10 cellular contexts compared by ENCODE assay signal in the genomic region with DNA sequence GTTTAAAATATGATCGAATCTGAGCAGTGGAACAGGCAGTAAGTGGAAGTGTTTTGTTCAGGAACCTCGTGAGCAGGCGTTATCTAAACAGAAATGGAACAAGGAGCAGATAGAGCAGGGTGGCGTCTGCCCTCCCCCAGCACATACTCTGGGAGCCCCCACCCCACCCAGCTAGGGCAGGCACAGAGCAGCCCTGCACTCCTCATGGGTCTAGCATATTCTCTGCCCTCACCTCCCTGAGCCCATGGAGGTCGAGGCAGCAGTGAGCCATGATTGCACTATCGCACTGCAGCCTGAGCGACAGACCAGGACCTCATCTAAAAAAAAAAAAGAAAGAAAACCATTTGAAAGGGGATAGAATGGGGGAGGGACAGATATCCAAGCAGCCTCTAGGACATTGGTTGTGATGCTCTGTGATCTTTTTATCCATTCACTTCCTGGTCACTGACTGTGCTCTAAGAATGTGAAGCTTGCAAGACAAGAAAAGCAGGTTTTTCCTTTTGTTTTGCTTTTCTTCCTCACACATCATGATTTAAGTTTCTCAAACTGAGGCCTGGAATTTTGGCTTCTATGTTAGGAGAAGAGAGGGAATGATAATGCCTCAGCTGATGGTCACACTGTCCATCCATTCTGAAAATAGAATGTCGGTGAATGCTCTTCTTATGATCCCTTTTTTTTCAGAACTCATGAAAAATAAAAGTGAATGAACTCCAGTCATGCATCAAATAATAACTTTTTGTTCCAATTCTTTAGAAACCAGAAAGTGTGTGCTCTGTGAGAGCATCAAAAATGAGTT. TPM values are rescaled to one million over a fixed set of nuclear protein-coding genes. Genes with fewer than 3 reads are reported as not detected.
DNase-seq lines count a peak whose midpoint lies in the region; ATAC-seq and TF ChIP-seq lines count a peak whose summit lies in the region.
"Had no signal": no experiment of that assay in that cellular context is flagged by ENCODE, and none has a peak within 500 bp of the region (broad histone marks: within the 10 kb centered on the region; RNA-seq: fewer than 3 reads in every experiment).

No MANE protein-coding gene starts in this region.

- H4K91ac ChIP-seq in H9 (ENCODE audit: insufficient read length, low read depth, low read length), result no peak overlapping the region

- H3K4me2 ChIP-seq in H9 (ENCODE audit: insufficient read depth, insufficient read length, low read length), result peak overlapping the region; percentile 25
- peak overlapping the region; percentile 22 for H3K4me2 ChIP-seq in hepatocyte

- peak overlapping the region; percentile 44 for H3K27ac ChIP-seq in H9 (ENCODE audit: insufficient read length, low read depth, low read length)
- H3K27ac ChIP-seq in VCaP, result peak overlapping the region; percentile 98
- H3K27ac ChIP-seq in hepatocyte, result peak overlapping the region; percentile 90
- H3K27ac ChIP-seq in prostate gland, result peak overlapping the region; percentile 97 to 98
- H3K27ac ChIP-seq: SJSA1 had no signal

- no peak overlapping the region for H3T11ph ChIP-seq in H9 (ENCODE audit: low read length)

- H3K79me1 ChIP-seq in H9 (ENCODE audit: insufficient read depth, low read depth, low read length, poor library complexity, severe bottlenecking), result no peaks in the 10 kb centered on the region

- no peak overlapping the region for H3K4me3 ChIP-seq in hepatocyte
- H3K4me3 ChIP-seq in prostate gland, result peak overlapping the region; percentile 8 to 77
- H3K4me3 ChIP-seq: SJSA1 had no signal

- H2AFZ ChIP-seq in H9 (ENCODE audit: low read length) (no peak overlapping the region), hepatocyte (no peak overlapping the region)

- H2BK15ac ChIP-seq in H9 (ENCODE audit: low read depth, low read length), result no peak overlapping the region

- H3K23ac ChIP-seq in H9 (ENCODE audit: insufficient read length, low read depth, low read length), result no peak overlapping the region

- no peak overlapping the region for H4K5ac ChIP-seq in H9 (ENCODE audit: insufficient read length, low read depth, low read length)

- H4K20me1 ChIP-seq in H9 (ENCODE audit: control insufficient read depth, insufficient read depth, insufficient read length), result no peaks in the 10 kb centered on the region
- H4K20me1 ChIP-seq in hepatocyte (ENCODE audit: insufficient read depth, poor library complexity, severe bottlenecking), result no peaks in the 10 kb centered on the region

- H3K27me3 ChIP-seq in H9 (ENCODE audit: insufficient read depth, low read length) (peaks cover 17% of the 10 kb centered on the region; the same call in 1 of the 2 replicates), hepatocyte (peaks cover 32% of the 10 kb centered on the region), prostate gland (replicated peaks; ENCODE audit: insufficient read depth) (no peaks in the 10 kb centered on the region)

- H2AK5ac ChIP-seq in H9 (ENCODE audit: insufficient read length, low read length), result no peak overlapping the region

- peak overlapping the region; percentile 2 to 35; a peak in 3 of 5 replicates for H3K4me3 Mint-ChIP-seq in H9

- TF ChIP-seq POLR2A in prostate gland (IDR thresholded peaks at IDR 0.05), result peak; percentile 24

- H2BK12ac ChIP-seq in H9 (ENCODE audit: insufficient read length, low read depth, low read length), result peak overlapping the region; percentile 27

- H3K79me2 ChIP-seq in H9 (ENCODE audit: insufficient read depth, low read length) (no peaks in the 10 kb centered on the region), hepatocyte (no peaks in the 10 kb centered on the region)

- H3K56ac ChIP-seq in H9 (ENCODE audit: insufficient read length, low read depth, low read length), result no peak overlapping the region

- H3K23me2 ChIP-seq in H9 (ENCODE audit: insufficient read length, low read depth, low read length, poor library complexity, severe bottlenecking), result peaks cover 12% of the 10 kb centered on the region

- intact Hi-C loops in prostate gland (cut with DNase I) (no loop called here), head of caudate nucleus (cut with DNase I) (no loop called here), sciatic nerve (cut with DNase I) (no loop called here)

- no peak overlapping the region for H3K9ac ChIP-seq in H9 (ENCODE audit: extremely low read depth, insufficient read length, low read length)

- no peaks in the 10 kb centered on the region for H3K9me2 ChIP-seq in hepatocyte (replicated peaks; ENCODE audit: insufficient read depth)

- peaks cover 11% of the 10 kb centered on the region; the same call in 1 of the 2 replicates for H3K4me1 ChIP-seq in H9 (ENCODE audit: insufficient read depth, low read length)
- peaks cover 7% of the 10 kb centered on the region for H3K4me1 ChIP-seq in hepatocyte (ENCODE audit: insufficient read depth)
- H3K4me1 ChIP-seq in prostate gland (replicated peaks), result no peaks in the 10 kb centered on the region

- no CpG with 5 or more reads among the region's 8 CpGs for WGBS in H9 (ENCODE audit: extremely low coverage, insufficient read length, low lambda C conversion rate)
- 64% methylated on average over 8 of the region's 8 CpGs for WGBS in hepatocyte (ENCODE audit: low lambda C conversion rate, missing lambda C conversion rate)
- WGBS in prostate gland, result 45% methylated on average over 8 of the region's 8 CpGs

- H3K36me3 ChIP-seq in hepatocyte (replicated peaks; ENCODE audit: insufficient read depth, low read depth) (no peaks in the 10 kb centered on the region), prostate gland (no peaks in the 10 kb centered on the region)
- H3K36me3 ChIP-seq: SJSA1 had no signal

- ATAC-seq in GM19023 (IDR thresholded peaks at IDR 0.05; ENCODE audit: unreplicated experiment), result no peak
- ATAC-seq in sciatic nerve, result no peak
- ATAC-seq: activated CD4-positive, CD25-positive, alpha-beta regulatory T cell treated with anti-CD3 and anti-CD28 coated beads, Interleukin-2, amount 50 U/mL, for 24 hours had no signal

- peaks cover 61% of the 10 kb centered on the region for H3K27me3 Mint-ChIP-seq in H9 (ENCODE audit: low read depth)

- H3K9me3 ChIP-seq in H9 (ENCODE audit: control insufficient read depth, low read depth, low read length) (peaks cover 11% of the 10 kb centered on the region), hepatocyte (ENCODE audit: low read depth) (peaks cover 9% of the 10 kb centered on the region), prostate gland (no peaks in the 10 kb centered on the region)

- peak overlapping the region; percentile 77 for H3K18ac ChIP-seq in H9 (ENCODE audit: insufficient read length, low read depth, low read length)

- H2BK5ac ChIP-seq in H9 (ENCODE audit: insufficient read length, low read length), result no peak overlapping the region

- H2BK120ac ChIP-seq in H9 (ENCODE audit: low read depth, low read length, poor library complexity, severe bottlenecking), result no peak overlapping the region

- peaks cover 19 to 24% of the 10 kb centered on the region in 2 experiments for H3K9me3 Mint-ChIP-seq in H9

- no peak for DNase-seq in H9
- DNase-seq in hepatocyte (ENCODE audit: low spot score), result peak; percentile 60
- DNase-seq in prostate gland (ENCODE audit: low spot score), result peak; percentile 65
- no peak for DNase-seq in NCI-H2107 treated with DMSO at 0.1 percent for 48 hours (lab: John Stamatoyannopoulos, UW; ENCODE audit: unreplicated experiment)
- DNase-seq in head of caudate nucleus, result no peak
- DNase-seq in sciatic nerve (ENCODE audit: low spot score), result no peak

- H3K4me1 Mint-ChIP-seq in H9, result peaks cover 23 to 35% of the 10 kb centered on the region in 2 experiments

- no peak overlapping the region; the same call in 1 of the 2 replicates for H3K4ac ChIP-seq in H9 (ENCODE audit: low read depth, low read length)

- TF ChIP-seq CTCF in H9 (conservative IDR thresholded peaks at IDR 0.05) (no peak), VCaP (conservative IDR thresholded peaks at IDR 0.05) (no peak), hepatocyte (IDR thresholded peaks at IDR 0.05; ENCODE audit: poor library complexity) (no peak), prostate gland (IDR thresholded peaks at IDR 0.05) (no peak)

- no peak overlapping the region for H4K8ac ChIP-seq in H9 (replicated peaks; ENCODE audit: insufficient read length, low read depth, low read length)

- peak overlapping the region; percentile 67; the same call in 1 of the 2 replicates for H3K14ac ChIP-seq in H9 (ENCODE audit: insufficient read depth, low read length)

- no peak overlapping the region for H2BK20ac ChIP-seq in H9 (ENCODE audit: low read depth, low read length, poor library complexity, severe bottlenecking)

- H3K27ac Mint-ChIP-seq in H9, result peak overlapping the region; percentile 78 to 87 (median 85); a peak in 5 of 7 replicates

- H3K36me3 Mint-ChIP-seq in H9 (ENCODE audit: insufficient read depth in 1 of 3, low read depth in 3 of 3), result peaks cover 18 to 37% (median 24%) of the 10 kb centered on the region in 3 experiments

RNA-seq across cellular contexts. Expression of gene MLPH, which starts 3.2 kb away (rescaled TPM):
- total RNA-seq in H9 (2021), result 3.4 TPM in 2 replicates
- 10.0 and 12.3 TPM in 2 replicates for total RNA-seq in hepatocyte
- polyA plus RNA-seq in hepatocyte, result 5.6 and 6.7 TPM in 2 replicates
- 100 to 1,000 TPM; 371 to 393 TPM for total RNA-seq in prostate gland
- total RNA-seq in sciatic nerve, result 25.5 TPM

Comparison
In these comparisons a context has a peak if more than half of its experiments do, and no peak if none do; other contexts are left out.
1. DNase-seq: peak in hepatocyte (single experiment) and prostate gland (single experiment); none in H9 (single experiment), NCI-H2107 treated with DMSO at 0.1 percent for 48 hours (single experiment), head of caudate nucleus (0 of 42) and sciatic nerve (single experiment).
2. H3K27ac ChIP-seq: peak in every context shown above with its lines; median percentile 98 in VCaP; 98 in prostate gland; 90 in hepatocyte; 44 in H9.
3. RNA of gene MLPH, which starts 3.2 kb away (total RNA-seq): 371 to 393 TPM in prostate gland; 25.5 TPM in sciatic nerve (single experiment), 10.0 to 12.3 TPM in hepatocyte and 3.4 TPM in H9; every median in the first group is over 10 times any median in the second.